In genomic region chr22:49155039-49155808, GRCh38 we compare ENCODE assay signal across 15 cellular contexts.
"Had no signal": no experiment of that assay in that cellular context is flagged by ENCODE, and none has a peak within 500 bp of the region (broad histone marks: within the 10 kb centered on the region; RNA-seq: fewer than 3 reads in every experiment).

No MANE protein-coding gene starts in this region.

- H3K4me3 ChIP-seq: heart left ventricle, left ventricle myocardium inferior, lower lobe of right lung, right atrium auricular region, testis, tibial nerve, upper lobe of right lung, vagina had no signal

- ATAC-seq: esophagus mucosa; heart left ventricle; lower lobe of right lung; stimulated activated effector memory CD8-positive, alpha-beta T cell treated with anti-CD3 and anti-CD28 coated beads, Interleukin-12 subunit alpha, Interleukin-12 subunit beta, amount 100 ng/mL, for 72 hours; upper lobe of right lung had no signal

- H3K9me3 ChIP-seq: heart left ventricle, left ventricle myocardium inferior, lower lobe of right lung, right atrium auricular region, testis, tibial nerve, upper lobe of right lung, vagina had no signal

- H3K36me3 ChIP-seq: heart left ventricle, left ventricle myocardium inferior, lower lobe of right lung, right atrium auricular region, tibial nerve, upper lobe of right lung, vagina had no signal

- H3K27ac ChIP-seq: heart left ventricle, left ventricle myocardium inferior, lower lobe of right lung, right atrium auricular region, testis, tibial nerve, upper lobe of right lung, vagina had no signal

- DNase-seq: effector memory CD4-positive, alpha-beta T cell; hypothalamus; left ventricle myocardium inferior; lower lobe of right lung; naive B cell; stimulated activated CD4-positive, alpha-beta T cell treated with anti-CD3 and anti-CD28 coated beads, Interleukin-4, amount 100 ng/mL, for 1 hour; stimulated activated CD8-positive, alpha-beta memory T cell treated with anti-CD3 and anti-CD28 coated beads, Interleukin-4, amount 100 ng/mL, for 48 hours; testis; upper lobe of right lung had no signal

- H3K27me3 ChIP-seq: testis, tibial nerve, vagina had no signal

- H3K4me1 ChIP-seq: heart left ventricle, left ventricle myocardium inferior, lower lobe of right lung, right atrium auricular region, testis, tibial nerve, upper lobe of right lung, vagina had no signal
